In the genomic region with DNA sequence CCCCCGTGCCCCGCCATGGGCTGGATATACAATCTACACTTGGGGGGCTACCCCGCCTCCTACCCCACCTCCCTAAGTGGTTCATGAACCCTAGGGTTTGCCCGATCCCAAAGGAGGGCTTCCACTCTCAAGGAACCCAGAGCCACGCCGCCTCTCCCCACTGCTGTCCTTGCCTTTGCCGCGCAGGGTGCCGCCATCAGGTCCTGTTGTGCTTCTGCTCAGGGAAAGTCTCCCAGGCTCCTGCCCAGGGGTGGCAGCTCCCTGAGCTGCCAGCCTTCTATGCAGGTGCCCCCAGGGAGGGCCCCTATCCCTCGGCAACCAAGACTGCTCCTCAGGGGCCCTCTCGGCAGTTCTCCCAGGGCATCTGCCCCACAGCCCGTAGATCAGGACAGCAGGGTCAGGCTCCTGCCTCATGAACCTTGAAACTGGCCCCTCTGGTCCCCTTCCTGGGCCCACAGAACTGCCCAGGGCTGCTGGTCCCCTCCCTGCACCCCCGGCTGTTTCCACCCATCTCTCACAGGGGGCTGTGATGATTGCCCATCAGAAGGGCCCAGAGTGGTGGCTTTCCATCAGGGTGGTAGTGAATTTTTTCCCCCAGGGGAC, we compare ENCODE assay signal across 26 cellular contexts.
"Had no signal": no experiment of that assay in that cellular context is flagged by ENCODE, and none has a peak within 500 bp of the region (broad histone marks: within the 10 kb centered on the region; RNA-seq: fewer than 3 reads in every experiment).

No MANE protein-coding gene starts in this region.

- H3K4me1 Mint-ChIP-seq: memory B cell, natural killer cell had no signal

- H3K27ac ChIP-seq: esophagus squamous epithelium, heart right ventricle, left ventricle myocardium inferior, pancreas, right lobe of liver, testis, tibial artery, upper lobe of left lung had no signal

- H3K36me3 ChIP-seq: esophagus squamous epithelium, heart right ventricle, left ventricle myocardium inferior, pancreas, right lobe of liver, tibial artery, upper lobe of left lung had no signal

- H3K4me1 ChIP-seq: pancreas, right lobe of liver, testis, tibial artery had no signal

- H3K4me3 ChIP-seq: esophagus squamous epithelium, heart right ventricle, left ventricle myocardium inferior, lung, pancreas, right lobe of liver, testis, tibial artery, upper lobe of left lung had no signal

- H3K36me3 Mint-ChIP-seq: memory B cell; natural killer cell; stimulated activated effector memory CD8-positive, alpha-beta T cell treated with anti-CD3 and anti-CD28 coated beads, Interleukin-12 subunit alpha, Interleukin-12 subunit beta, amount 100 ng/mL, for 72 hours had no signal

- H3K27ac Mint-ChIP-seq: memory B cell; natural killer cell; progenitor cell of endocrine pancreas; stimulated activated effector memory CD8-positive, alpha-beta T cell treated with anti-CD3 and anti-CD28 coated beads, Interleukin-12 subunit alpha, Interleukin-12 subunit beta, amount 100 ng/mL, for 72 hours had no signal

- ATAC-seq: effector memory CD8-positive, alpha-beta T cell; heart right ventricle; left colon; natural killer cell; pancreas; right lobe of liver; stimulated activated effector memory CD8-positive, alpha-beta T cell treated with anti-CD3 and anti-CD28 coated beads, Interleukin-12 subunit alpha, Interleukin-12 subunit beta, amount 100 ng/mL, for 72 hours; stimulated activated naive CD8-positive, alpha-beta T cell treated with anti-CD3 and anti-CD28 coated beads, Interleukin-15, Interleukin-2, amounts not matched to agents 100 U/mL and 50 U/mL, for 24 hours had no signal

- H3K27me3 ChIP-seq: esophagus squamous epithelium, pancreas, right lobe of liver, testis, upper lobe of left lung had no signal

- H3K4me3 Mint-ChIP-seq: effector memory CD8-positive, alpha-beta T cell; memory B cell; natural killer cell; stimulated activated effector memory CD8-positive, alpha-beta T cell treated with anti-CD3 and anti-CD28 coated beads, Interleukin-12 subunit alpha, Interleukin-12 subunit beta, amount 100 ng/mL, for 72 hours had no signal

- H3K9me3 ChIP-seq: esophagus squamous epithelium, heart right ventricle, left ventricle myocardium inferior, pancreas, right lobe of liver, testis, tibial artery, upper lobe of left lung had no signal

- DNase-seq: cerebellar nuclear complex; cortex of kidney; effector memory CD8-positive, alpha-beta T cell; erythroblast; esophagus squamous epithelium; foreskin melanocyte; glutamatergic neuron; heart right ventricle; hippocampal formation; left colon; left ventricle myocardium inferior; natural killer cell; occipital lobe; stimulated activated CD4-positive, alpha-beta T cell treated with anti-CD3 and anti-CD28 coated beads, Interleukin-2, amount 100 ng/mL, for 24 hours; stimulated activated CD4-positive, alpha-beta T cell treated with anti-CD3 and anti-CD28 coated beads, Interleukin-4, amount 100 ng/mL, for 24 hours; stimulated activated naive CD8-positive, alpha-beta T cell treated with anti-CD3 and anti-CD28 coated beads, Interleukin-15, Interleukin-2, amounts not matched to agents 100 U/mL and 50 U/mL, for 24 hours; substantia nigra; testis; tibial artery; upper lobe of left lung had no signal

- H3K9me3 Mint-ChIP-seq: effector memory CD8-positive, alpha-beta T cell; memory B cell; natural killer cell; stimulated activated effector memory CD8-positive, alpha-beta T cell treated with anti-CD3 and anti-CD28 coated beads, Interleukin-12 subunit alpha, Interleukin-12 subunit beta, amount 100 ng/mL, for 72 hours had no signal
